Comparison of ENCODE assay signal across 8 cellular contexts in genomic region chr19:41364546-41365391, GRCh38. TPM values are rescaled to one million over a fixed set of nuclear protein-coding genes. Genes with fewer than 3 reads are reported as not detected.
DNase-seq lines count a peak whose midpoint lies in the region; ATAC-seq and TF ChIP-seq lines count a peak whose summit lies in the region.

No MANE protein-coding gene starts in this region.

- peak overlapping the region; percentile 93 for H3K4me3 ChIP-seq in AG10803 (ENCODE audit: low read length)
- H3K4me3 ChIP-seq in Jurkat, Clone E6-1 (ENCODE audit: low read length), result peak overlapping the region; percentile 92
- peak overlapping the region; percentile 65 for H3K4me3 ChIP-seq in astrocyte of the cerebellum (ENCODE audit: low read depth, low read length)

- in situ Hi-C loops in astrocyte of the cerebellum (cut with HindIII; ENCODE audit: low sequenced_read_pairs), result no loop called here
- in situ Hi-C loops in GM13976 (cut with MboI; ENCODE audit: low sequenced_read_pairs, unreplicated experiment), result no loop called here

- TF ChIP-seq CTCF in AG10803 (conservative IDR thresholded peaks at IDR 0.05; ENCODE audit: low read length), result no peak
- no peak for TF ChIP-seq CTCF in astrocyte of the cerebellum (IDR thresholded peaks at IDR 0.05; ENCODE audit: low read depth, low read length, missing control alignments)
- TF ChIP-seq CTCF in GM10248 (IDR thresholded peaks at IDR 0.05; ENCODE audit: control extremely low read depth, extremely low read depth, low read depth, missing control alignments), result no peak
- TF ChIP-seq CTCF in GM13976 (IDR thresholded peaks at IDR 0.05; ENCODE audit: borderline replicate concordance, control extremely low read depth, extremely low read depth, insufficient read depth, missing control alignments), result no peak

- POLR2A ChIA-PET in GM10248 (lab: Yijun Ruan, JAX), result interaction anchor here (0.7 to 3.0 kb wide), 7 partner anchors 9 to 166 kb away, joined by 3 to 25 read pairs (median 6); partner anchors contain the start of gene TGFB1

- ATAC-seq in GM21381 (IDR thresholded peaks at IDR 0.05; ENCODE audit: unreplicated experiment), result no peak

- CTCF ChIA-PET in GM10248 (lab: Yijun Ruan, JAX), result interaction anchor here (0.9 to 4.1 kb wide), 13 partner anchors 9 to 232 kb away, joined by 3 to 68 read pairs (median 3); partner anchors contain the start of gene TGFB1

- peak; percentile 31 for DNase-seq in AG10803 (ENCODE audit: low read depth)
- DNase-seq in Jurkat, Clone E6-1 (ENCODE audit: low read depth, low spot score), result no peak
- no peak for DNase-seq in astrocyte of the cerebellum (ENCODE audit: low read depth)
- DNase-seq in medulla oblongata (ENCODE audit: extremely low spot score), result peak; percentile 60
- DNase-seq in midbrain (lab: John Stamatoyannopoulos, UW), result no peak
- DNase-seq in GM10248 (ENCODE audit: extremely low spot score), result no peak
- no peak for DNase-seq in GM13976 (ENCODE audit: low spot score)

RNA-seq across cellular contexts. Expression of gene B9D2, which starts 0.8 kb away (rescaled TPM):
- 8.8 TPM for polyA plus RNA-seq in Jurkat, Clone E6-1 (2012; ENCODE audit: insufficient read depth, insufficient read length)

RNA-seq across cellular contexts. Expression of gene TGFB1, which starts 11.0 kb away (rescaled TPM):
- 113 TPM for polyA plus RNA-seq in Jurkat, Clone E6-1 (2012; ENCODE audit: insufficient read depth, insufficient read length)

RNA-seq across cellular contexts. Expression of gene TMEM91, which starts 11.6 kb away (rescaled TPM):
- polyA plus RNA-seq in Jurkat, Clone E6-1 (2012; ENCODE audit: insufficient read depth, insufficient read length), result 12.0 TPM

RNA-seq across cellular contexts. Expression of gene EXOSC5, which starts 32.4 kb away (rescaled TPM):
- 97.8 TPM for polyA plus RNA-seq in Jurkat, Clone E6-1 (2012; ENCODE audit: insufficient read depth, insufficient read length)

RNA-seq across cellular contexts. Expression of gene BCKDHA, which starts 32.8 kb away (rescaled TPM):
- polyA plus RNA-seq in Jurkat, Clone E6-1 (2012; ENCODE audit: insufficient read depth, insufficient read length), result 93.1 TPM

Comparison
In these comparisons a context has a peak if more than half of its experiments do, and no peak if none do; other contexts are left out.
1. DNase-seq: peak in AG10803 (single experiment) and medulla oblongata (single experiment); none in Jurkat, Clone E6-1 (single experiment), astrocyte of the cerebellum (single experiment), midbrain (single experiment), GM10248 (single experiment) and GM13976 (single experiment).
2. Peak in every context shown above with its lines, with median percentiles within 50 percentile points of each other: H3K4me3 ChIP-seq.